24 cellular contexts compared by ENCODE assay signal in the genomic region with DNA sequence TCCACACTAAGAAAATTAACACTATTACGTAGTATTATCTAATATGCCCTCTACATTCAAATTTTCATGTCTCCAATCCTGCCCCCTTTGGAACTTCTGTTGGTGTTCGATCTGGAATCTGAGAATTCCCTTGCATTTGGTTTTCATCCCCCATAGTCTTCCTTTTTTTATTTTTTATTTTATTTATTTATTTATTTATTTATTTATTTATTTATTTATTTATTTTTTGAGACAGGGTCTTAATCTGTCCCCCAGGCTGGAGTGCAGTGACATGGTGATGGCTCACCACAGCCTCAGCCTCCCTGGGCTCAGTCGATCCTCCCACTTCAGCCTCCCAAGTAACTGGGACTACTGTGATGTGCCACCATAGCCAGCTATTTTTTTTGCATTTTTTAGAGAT.
"Had no signal": no experiment of that assay in that cellular context is flagged by ENCODE, and none has a peak within 500 bp of the region (broad histone marks: within the 10 kb centered on the region; RNA-seq: fewer than 3 reads in every experiment).

No MANE protein-coding gene starts in this region.

- ATAC-seq: effector memory CD8-positive, alpha-beta T cell; esophagus mucosa; gastrocnemius medialis; heart right ventricle; left cardiac atrium; left lung; left ventricle myocardium superior; lower lobe of right lung; mucosa of descending colon had no signal

- H3K4me3 Mint-ChIP-seq: dendritic cell treated with granulocyte-macrophage colony-stimulating factor and Interleukin-4, amounts not matched to agents 40 ng/mL and 50 ng/mL, for 4 days; effector memory CD8-positive, alpha-beta T cell; endodermal cell; mesothelial cell of epicardium had no signal

- H3K4me1 Mint-ChIP-seq: endodermal cell, mesothelial cell of epicardium had no signal

- DNase-seq: colonic mucosa; cortex of kidney; effector CD8-positive, alpha-beta T cell; effector memory CD8-positive, alpha-beta T cell; endodermal cell; erythroblast; esophagus squamous epithelium; foreskin fibroblast; foreskin melanocyte; gastrocnemius medialis; glutamatergic neuron; head of caudate nucleus; heart right ventricle; hippocampal formation; left cardiac atrium; left lung; left ventricle myocardium superior; lower lobe of right lung; mesenchymal stem cell; mucosa of descending colon; naive B cell had no signal

- H3K27ac Mint-ChIP-seq: dendritic cell treated with granulocyte-macrophage colony-stimulating factor and Interleukin-4, amounts not matched to agents 40 ng/mL and 50 ng/mL, for 4 days; effector memory CD8-positive, alpha-beta T cell; endodermal cell; mesothelial cell of epicardium had no signal

- H3K27me3 Mint-ChIP-seq: effector memory CD8-positive, alpha-beta T cell had no signal

- H3K9me3 Mint-ChIP-seq: effector memory CD8-positive, alpha-beta T cell; mesothelial cell of epicardium had no signal

- H3K36me3 Mint-ChIP-seq: mesothelial cell of epicardium had no signal
